In the genomic region with DNA sequence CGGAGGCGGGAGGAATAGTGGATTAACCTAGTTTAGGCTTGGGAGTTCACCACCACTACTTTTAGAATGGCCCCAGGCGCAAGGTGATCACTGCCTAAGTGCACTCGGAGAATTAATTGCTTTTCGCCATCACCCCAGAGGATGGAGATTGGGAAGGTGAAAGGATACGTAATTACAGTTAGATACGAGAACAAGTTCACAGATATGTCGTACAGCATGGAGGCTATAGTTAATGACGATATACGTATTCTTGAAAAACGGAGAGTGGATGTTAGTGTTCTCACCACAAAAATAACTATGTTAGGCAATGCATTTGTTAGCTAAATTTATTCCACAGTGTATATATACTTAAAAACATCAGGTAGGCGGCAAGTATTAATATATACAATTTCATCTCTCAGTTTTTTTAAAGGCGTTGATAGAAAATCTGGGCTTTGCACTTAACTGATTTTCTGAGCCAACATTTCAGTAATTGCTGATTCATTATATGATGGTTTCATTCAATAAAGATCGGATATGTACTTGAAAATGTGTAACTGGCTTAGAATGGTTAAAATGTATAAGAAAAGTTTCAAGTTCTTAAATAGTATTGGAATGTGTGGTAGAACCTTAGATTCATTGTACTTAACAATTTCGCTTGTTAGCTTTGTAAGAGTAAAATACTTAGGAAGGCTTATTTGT, we compare ENCODE assay signal across 8 cellular contexts. TPM values are rescaled to one million over a fixed set of nuclear protein-coding genes. Genes with fewer than 3 reads are reported as not detected.
DNase-seq lines count a peak whose midpoint lies in the region; ATAC-seq and TF ChIP-seq lines count a peak whose summit lies in the region.

No MANE protein-coding gene starts in this region.

- peaks cover 70% of the 10 kb centered on the region for H3K4me1 Mint-ChIP-seq in stimulated activated naive CD8-positive, alpha-beta T cell treated with anti-CD3 and anti-CD28 coated beads, Interleukin-15, Interleukin-2, amounts not matched to agents 100 ng/mL and 50 ng/mL, for 24 hours (ENCODE audit: low read depth)
- H3K4me1 Mint-ChIP-seq in memory B cell = peaks cover 34% of the 10 kb centered on the region

- H3K36me3 Mint-ChIP-seq in stimulated activated naive CD8-positive, alpha-beta T cell treated with anti-CD3 and anti-CD28 coated beads, Interleukin-15, Interleukin-2, amounts not matched to agents 100 ng/mL and 50 ng/mL, for 24 hours (ENCODE audit: low read depth) = peaks cover 62% of the 10 kb centered on the region
- H3K36me3 Mint-ChIP-seq in memory B cell = peaks cover 19% of the 10 kb centered on the region

- H3K9me3 ChIP-seq in ascending aorta = no peaks in the 10 kb centered on the region

- intact Hi-C loops in ascending aorta (cut with DNase I) (loop anchor here (5.0 kb wide), 2 partner anchors 151 to 906 kb away; partner anchors contain the start of genes CAMK1D and OPTN), posterior vena cava (cut with DNase I) (no loop called here)

- DNase-seq in stimulated activated naive CD8-positive, alpha-beta T cell treated with anti-CD3 and anti-CD28 coated beads, Interleukin-15, Interleukin-2, amounts not matched to agents 100 U/mL and 50 U/mL, for 24 hours = no peak
- no peak for DNase-seq in ascending aorta (ENCODE audit: low spot score in 2 of 2)
- no peak for DNase-seq in memory B cell (ENCODE audit: low spot score in 2 of 2)
- no peak for DNase-seq in posterior vena cava (ENCODE audit: low spot score)
- DNase-seq in NCI-H2107 treated with DMSO at 0.1 percent for 48 hours (lab: John Stamatoyannopoulos, UW; ENCODE audit: unreplicated experiment) = no peak

- H3K36me3 ChIP-seq in ascending aorta = peaks cover 0 to 21% of the 10 kb centered on the region in 2 donors

- no peaks in the 10 kb centered on the region for H3K27me3 ChIP-seq in ascending aorta

- H3K27ac Mint-ChIP-seq in stimulated activated naive CD8-positive, alpha-beta T cell treated with anti-CD3 and anti-CD28 coated beads, Interleukin-15, Interleukin-2, amounts not matched to agents 100 ng/mL and 50 ng/mL, for 24 hours = peak overlapping the region; percentile 98
- H3K27ac Mint-ChIP-seq in memory B cell = peak overlapping the region; percentile 97

- peaks cover 9 to 27% of the 10 kb centered on the region in 2 donors for H3K4me1 ChIP-seq in ascending aorta

- H3K9me3 Mint-ChIP-seq in stimulated activated naive CD8-positive, alpha-beta T cell treated with anti-CD3 and anti-CD28 coated beads, Interleukin-15, Interleukin-2, amounts not matched to agents 100 ng/mL and 50 ng/mL, for 24 hours = no peaks in the 10 kb centered on the region
- no peaks in the 10 kb centered on the region for H3K9me3 Mint-ChIP-seq in memory B cell

- TF ChIP-seq CTCF in ascending aorta (IDR thresholded peaks at IDR 0.05) = no peak

- H3K4me3 Mint-ChIP-seq in stimulated activated naive CD8-positive, alpha-beta T cell treated with anti-CD3 and anti-CD28 coated beads, Interleukin-15, Interleukin-2, amounts not matched to agents 100 ng/mL and 50 ng/mL, for 24 hours = peak overlapping the region; percentile 97
- peak overlapping the region; percentile 94 for H3K4me3 Mint-ChIP-seq in memory B cell

- no peaks in the 10 kb centered on the region for H3K27me3 Mint-ChIP-seq in stimulated activated naive CD8-positive, alpha-beta T cell treated with anti-CD3 and anti-CD28 coated beads, Interleukin-15, Interleukin-2, amounts not matched to agents 100 ng/mL and 50 ng/mL, for 24 hours
- no peaks in the 10 kb centered on the region for H3K27me3 Mint-ChIP-seq in memory B cell

- ATAC-seq in stimulated activated naive CD8-positive, alpha-beta T cell treated with anti-CD3 and anti-CD28 coated beads, Interleukin-15, Interleukin-2, amounts not matched to agents 100 U/mL and 50 U/mL, for 24 hours = no peak
- ATAC-seq in memory B cell (ENCODE audit: low read depth) (no peak), GM21717 (IDR thresholded peaks at IDR 0.05; ENCODE audit: unreplicated experiment) (no peak), GM21390 (IDR thresholded peaks at IDR 0.05; ENCODE audit: unreplicated experiment) (no peak)

- H3K27ac ChIP-seq in ascending aorta = peak overlapping the region; percentile 88 to 92

- H3K4me3 ChIP-seq in ascending aorta = peak overlapping the region; percentile 71 to 89

RNA-seq across cellular contexts. Expression of gene CDC123, which starts 0.7 kb away (rescaled TPM):
- total RNA-seq in ascending aorta (33.2 TPM), posterior vena cava (10 to 100 TPM; 48.5 to 52.7 TPM)

RNA-seq across cellular contexts. Expression of gene NUDT5, which starts 1.0 kb away (rescaled TPM):
- total RNA-seq in ascending aorta (10.2 TPM), posterior vena cava (10 to 100 TPM; 22.4 to 25.2 TPM)
